1 cellular context compared by ENCODE assay signal in the genomic region with DNA sequence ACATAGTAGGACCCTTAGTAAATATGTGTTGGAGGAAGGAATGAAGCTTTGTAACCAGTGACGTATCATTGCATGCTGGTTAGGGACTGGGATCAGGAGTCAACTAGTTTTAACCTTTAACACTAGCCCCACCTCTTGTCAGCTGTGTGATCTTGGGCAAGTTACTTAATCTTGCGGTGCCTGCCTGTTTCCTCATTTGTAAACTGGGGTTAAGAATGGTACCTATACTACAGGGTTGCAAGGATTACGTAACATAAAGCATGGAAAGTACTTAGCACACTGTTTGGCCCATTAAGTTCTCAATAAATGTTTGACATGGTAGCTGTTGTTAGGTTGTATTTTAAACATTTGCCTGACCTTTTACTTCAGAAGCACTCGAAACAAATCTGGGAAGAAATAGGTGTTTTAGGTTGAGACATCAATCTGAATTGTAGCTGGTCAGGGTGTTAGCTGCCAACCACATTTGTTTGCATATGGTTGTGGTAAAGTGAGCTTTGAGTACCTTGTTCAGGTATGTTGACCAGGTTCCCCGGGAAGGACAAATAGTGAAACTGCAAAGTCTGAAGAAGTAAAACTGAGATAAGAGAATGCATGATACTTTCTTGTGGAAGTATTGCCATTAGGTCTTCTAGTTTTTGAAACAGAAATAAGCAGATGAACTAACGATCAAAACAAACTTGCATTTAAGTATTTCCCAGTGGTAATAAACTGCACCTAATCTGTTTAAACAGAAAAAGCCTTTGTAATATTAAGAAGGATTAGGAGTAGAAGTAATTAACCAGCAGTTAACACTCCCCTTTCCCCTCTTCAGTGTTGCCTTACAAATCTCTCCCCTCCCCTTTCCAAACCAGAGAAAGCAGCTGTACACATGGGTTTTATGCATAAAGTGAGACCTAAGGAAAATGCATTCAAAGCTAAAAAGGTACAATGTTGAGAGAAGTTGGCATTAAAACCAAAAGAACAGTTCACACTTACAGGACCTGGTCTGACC.
TF ChIP-seq lines count a peak whose summit lies in the region.

No MANE protein-coding gene starts in this region.

TF ChIP-seq in GM23338, 12 proteins besides CTCF, POLR2A, EP300 and RAD21 (continued from another document):
- TF ChIP-seq, protein P1, sequence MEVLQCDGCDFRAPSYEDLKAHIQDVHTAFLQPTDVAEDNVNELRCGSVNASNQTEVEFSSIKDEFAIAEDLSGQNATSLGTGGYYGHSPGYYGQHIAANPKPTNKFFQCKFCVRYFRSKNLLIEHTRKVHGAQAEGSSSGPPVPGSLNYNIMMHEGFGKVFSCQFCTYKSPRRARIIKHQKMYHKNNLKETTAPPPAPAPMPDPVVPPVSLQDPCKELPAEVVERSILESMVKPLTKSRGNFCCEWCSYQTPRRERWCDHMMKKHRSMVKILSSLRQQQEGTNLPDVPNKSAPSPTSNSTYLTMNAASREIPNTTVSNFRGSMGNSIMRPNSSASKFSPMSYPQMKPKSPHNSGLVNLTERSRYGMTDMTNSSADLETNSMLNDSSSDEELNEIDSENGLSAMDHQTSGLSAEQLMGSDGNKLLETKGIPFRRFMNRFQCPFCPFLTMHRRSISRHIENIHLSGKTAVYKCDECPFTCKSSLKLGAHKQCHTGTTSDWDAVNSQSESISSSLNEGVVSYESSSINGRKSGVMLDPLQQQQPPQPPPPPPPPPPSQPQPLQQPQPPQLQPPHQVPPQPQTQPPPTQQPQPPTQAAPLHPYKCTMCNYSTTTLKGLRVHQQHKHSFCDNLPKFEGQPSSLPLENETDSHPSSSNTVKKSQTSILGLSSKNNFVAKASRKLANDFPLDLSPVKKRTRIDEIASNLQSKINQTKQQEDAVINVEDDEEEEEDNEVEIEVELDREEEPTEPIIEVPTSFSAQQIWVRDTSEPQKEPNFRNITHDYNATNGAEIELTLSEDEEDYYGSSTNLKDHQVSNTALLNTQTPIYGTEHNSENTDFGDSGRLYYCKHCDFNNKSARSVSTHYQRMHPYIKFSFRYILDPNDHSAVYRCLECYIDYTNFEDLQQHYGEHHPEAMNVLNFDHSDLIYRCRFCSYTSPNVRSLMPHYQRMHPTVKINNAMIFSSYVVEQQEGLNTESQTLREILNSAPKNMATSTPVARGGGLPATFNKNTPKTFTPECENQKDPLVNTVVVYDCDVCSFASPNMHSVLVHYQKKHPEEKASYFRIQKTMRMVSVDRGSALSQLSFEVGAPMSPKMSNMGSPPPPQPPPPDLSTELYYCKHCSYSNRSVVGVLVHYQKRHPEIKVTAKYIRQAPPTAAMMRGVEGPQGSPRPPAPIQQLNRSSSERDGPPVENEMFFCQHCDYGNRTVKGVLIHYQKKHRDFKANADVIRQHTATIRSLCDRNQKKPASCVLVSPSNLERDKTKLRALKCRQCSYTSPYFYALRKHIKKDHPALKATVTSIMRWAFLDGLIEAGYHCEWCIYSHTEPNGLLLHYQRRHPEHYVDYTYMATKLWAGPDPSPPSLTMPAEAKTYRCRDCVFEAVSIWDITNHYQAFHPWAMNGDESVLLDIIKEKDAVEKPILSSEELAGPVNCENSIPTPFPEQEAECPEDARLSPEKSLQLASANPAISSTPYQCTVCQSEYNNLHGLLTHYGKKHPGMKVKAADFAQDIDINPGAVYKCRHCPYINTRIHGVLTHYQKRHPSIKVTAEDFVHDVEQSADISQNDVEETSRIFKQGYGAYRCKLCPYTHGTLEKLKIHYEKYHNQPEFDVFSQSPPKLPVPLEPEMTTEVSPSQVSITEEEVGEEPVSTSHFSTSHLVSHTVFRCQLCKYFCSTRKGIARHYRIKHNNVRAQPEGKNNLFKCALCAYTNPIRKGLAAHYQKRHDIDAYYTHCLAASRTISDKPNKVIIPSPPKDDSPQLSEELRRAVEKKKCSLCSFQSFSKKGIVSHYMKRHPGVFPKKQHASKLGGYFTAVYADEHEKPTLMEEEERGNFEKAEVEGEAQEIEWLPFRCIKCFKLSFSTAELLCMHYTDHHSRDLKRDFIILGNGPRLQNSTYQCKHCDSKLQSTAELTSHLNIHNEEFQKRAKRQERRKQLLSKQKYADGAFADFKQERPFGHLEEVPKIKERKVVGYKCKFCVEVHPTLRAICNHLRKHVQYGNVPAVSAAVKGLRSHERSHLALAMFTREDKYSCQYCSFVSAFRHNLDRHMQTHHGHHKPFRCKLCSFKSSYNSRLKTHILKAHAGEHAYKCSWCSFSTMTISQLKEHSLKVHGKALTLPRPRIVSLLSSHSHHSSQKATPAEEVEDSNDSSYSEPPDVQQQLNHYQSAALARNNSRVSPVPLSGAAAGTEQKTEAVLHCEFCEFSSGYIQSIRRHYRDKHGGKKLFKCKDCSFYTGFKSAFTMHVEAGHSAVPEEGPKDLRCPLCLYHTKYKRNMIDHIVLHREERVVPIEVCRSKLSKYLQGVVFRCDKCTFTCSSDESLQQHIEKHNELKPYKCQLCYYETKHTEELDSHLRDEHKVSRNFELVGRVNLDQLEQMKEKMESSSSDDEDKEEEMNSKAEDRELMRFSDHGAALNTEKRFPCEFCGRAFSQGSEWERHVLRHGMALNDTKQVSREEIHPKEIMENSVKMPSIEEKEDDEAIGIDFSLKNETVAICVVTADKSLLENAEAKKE (CRISPR knock-in tag; IDR thresholded peaks at IDR 0.05): no peak
- TF ChIP-seq, protein P2, sequence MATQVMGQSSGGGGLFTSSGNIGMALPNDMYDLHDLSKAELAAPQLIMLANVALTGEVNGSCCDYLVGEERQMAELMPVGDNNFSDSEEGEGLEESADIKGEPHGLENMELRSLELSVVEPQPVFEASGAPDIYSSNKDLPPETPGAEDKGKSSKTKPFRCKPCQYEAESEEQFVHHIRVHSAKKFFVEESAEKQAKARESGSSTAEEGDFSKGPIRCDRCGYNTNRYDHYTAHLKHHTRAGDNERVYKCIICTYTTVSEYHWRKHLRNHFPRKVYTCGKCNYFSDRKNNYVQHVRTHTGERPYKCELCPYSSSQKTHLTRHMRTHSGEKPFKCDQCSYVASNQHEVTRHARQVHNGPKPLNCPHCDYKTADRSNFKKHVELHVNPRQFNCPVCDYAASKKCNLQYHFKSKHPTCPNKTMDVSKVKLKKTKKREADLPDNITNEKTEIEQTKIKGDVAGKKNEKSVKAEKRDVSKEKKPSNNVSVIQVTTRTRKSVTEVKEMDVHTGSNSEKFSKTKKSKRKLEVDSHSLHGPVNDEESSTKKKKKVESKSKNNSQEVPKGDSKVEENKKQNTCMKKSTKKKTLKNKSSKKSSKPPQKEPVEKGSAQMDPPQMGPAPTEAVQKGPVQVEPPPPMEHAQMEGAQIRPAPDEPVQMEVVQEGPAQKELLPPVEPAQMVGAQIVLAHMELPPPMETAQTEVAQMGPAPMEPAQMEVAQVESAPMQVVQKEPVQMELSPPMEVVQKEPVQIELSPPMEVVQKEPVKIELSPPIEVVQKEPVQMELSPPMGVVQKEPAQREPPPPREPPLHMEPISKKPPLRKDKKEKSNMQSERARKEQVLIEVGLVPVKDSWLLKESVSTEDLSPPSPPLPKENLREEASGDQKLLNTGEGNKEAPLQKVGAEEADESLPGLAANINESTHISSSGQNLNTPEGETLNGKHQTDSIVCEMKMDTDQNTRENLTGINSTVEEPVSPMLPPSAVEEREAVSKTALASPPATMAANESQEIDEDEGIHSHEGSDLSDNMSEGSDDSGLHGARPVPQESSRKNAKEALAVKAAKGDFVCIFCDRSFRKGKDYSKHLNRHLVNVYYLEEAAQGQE (IDR thresholded peaks at IDR 0.05; ENCODE audit: unreplicated experiment): no peak
- TF ChIP-seq EZH2 (IDR thresholded peaks at IDR 0.05; ENCODE audit: low read depth, unreplicated experiment): no peak
